ENCODE assay signal across 15 cellular contexts in the genomic region with DNA sequence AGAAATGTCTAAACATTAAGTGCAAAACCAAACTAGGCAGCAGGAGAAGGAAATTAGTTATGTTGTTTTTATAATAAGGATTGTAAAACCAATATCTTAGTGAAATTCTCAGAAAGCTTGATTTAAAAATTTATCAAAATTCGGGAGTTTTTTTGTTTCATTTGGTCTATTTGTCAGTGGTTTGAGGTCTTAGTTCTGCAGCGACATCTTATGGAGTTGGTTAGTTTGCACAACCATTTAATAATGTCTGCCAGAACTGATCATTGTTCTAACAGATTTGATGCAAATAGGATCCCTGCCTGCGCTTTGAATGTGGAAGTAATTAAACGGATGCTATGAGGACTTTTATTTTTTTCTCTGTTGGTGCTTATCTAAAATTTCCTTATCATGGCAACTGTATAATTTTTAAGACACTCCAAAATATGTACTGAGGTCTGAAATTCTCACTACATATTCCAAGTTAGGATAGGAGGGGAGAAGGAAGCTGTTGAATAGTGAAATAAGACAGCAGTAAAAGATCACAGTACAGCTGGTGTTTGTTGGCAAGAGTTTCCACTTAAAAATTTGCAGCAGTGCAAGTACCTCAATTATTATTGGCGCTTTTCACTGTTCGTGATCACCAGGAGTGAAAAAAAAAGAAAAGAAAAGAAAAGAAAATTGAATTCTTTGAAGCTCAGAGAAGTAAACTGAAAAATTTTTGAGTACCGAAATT.
DNase-seq lines count a peak whose midpoint lies in the region; ATAC-seq and TF ChIP-seq lines count a peak whose summit lies in the region.
"Had no signal": no experiment of that assay in that cellular context is flagged by ENCODE, and none has a peak within 500 bp of the region (broad histone marks: within the 10 kb centered on the region; RNA-seq: fewer than 3 reads in every experiment).

No MANE protein-coding gene starts in this region.

- H3K4me1 ChIP-seq in cardiac muscle cell (ENCODE audit: low read depth): no peaks in the 10 kb centered on the region
- no peaks in the 10 kb centered on the region for H3K4me1 ChIP-seq in suprapubic skin
- H3K4me1 ChIP-seq in MM.1S (ENCODE audit: low read length): no peaks in the 10 kb centered on the region
- H3K4me1 ChIP-seq: BLaER1 treated with 17β-estradiol and CSF1 and Interleukin-3, amounts not matched to agents 10 nM and 100 nM; right lobe of liver; transverse colon had no signal

- H3K4me3 ChIP-seq in cardiac muscle cell (no peak overlapping the region), suprapubic skin (no peak overlapping the region), MM.1S (ENCODE audit: low read length) (no peak overlapping the region)
- H3K4me3 ChIP-seq: BLaER1 treated with 17β-estradiol and CSF1 and Interleukin-3, amounts not matched to agents 10 nM and 100 nM; mucosa of descending colon; right lobe of liver; transverse colon had no signal

- no peaks in the 10 kb centered on the region for H3K9me3 ChIP-seq in cardiac muscle cell (ENCODE audit: low read depth)
- no peaks in the 10 kb centered on the region for H3K9me3 ChIP-seq in suprapubic skin
- no peaks in the 10 kb centered on the region for H3K9me3 ChIP-seq in MM.1S (replicated peaks; ENCODE audit: insufficient read depth, low read length)
- H3K9me3 ChIP-seq: BLaER1 treated with 17β-estradiol and CSF1 and Interleukin-3, amounts not matched to agents 10 nM and 100 nM; right lobe of liver; transverse colon had no signal

- H4K20me1 ChIP-seq in MM.1S (ENCODE audit: insufficient read depth, low read length): no peaks in the 10 kb centered on the region
- H4K20me1 ChIP-seq: BLaER1 treated with 17β-estradiol and CSF1 and Interleukin-3, amounts not matched to agents 10 nM and 100 nM had no signal

- intact Hi-C loops in cardiac septum (cut with DNase I): no loop called here

- H3K36me3 ChIP-seq in cardiac muscle cell: no peaks in the 10 kb centered on the region
- H3K36me3 ChIP-seq in suprapubic skin: no peaks in the 10 kb centered on the region
- H3K36me3 ChIP-seq in MM.1S (replicated peaks; ENCODE audit: insufficient read depth, low read length): no peaks in the 10 kb centered on the region
- H3K36me3 ChIP-seq: BLaER1 treated with 17β-estradiol and CSF1 and Interleukin-3, amounts not matched to agents 10 nM and 100 nM; right lobe of liver; transverse colon had no signal

- no peaks in the 10 kb centered on the region for H3F3A ChIP-seq in MM.1S (ENCODE audit: insufficient read depth, low read length)

- TF ChIP-seq POLR2A in suprapubic skin (IDR thresholded peaks at IDR 0.05): no peak

- H3K4me2 ChIP-seq in MM.1S (ENCODE audit: low read depth, low read length): no peak overlapping the region
- H3K4me2 ChIP-seq: BLaER1 treated with 17β-estradiol and CSF1 and Interleukin-3, amounts not matched to agents 10 nM and 100 nM had no signal

- H3K27ac ChIP-seq in cardiac muscle cell (no peak overlapping the region), suprapubic skin (peak overlapping the region; percentile 27), MM.1S (ENCODE audit: low read length) (no peak overlapping the region)
- H3K27ac ChIP-seq: right lobe of liver, transverse colon had no signal

- H3K9me2 ChIP-seq in MM.1S (replicated peaks; ENCODE audit: insufficient read depth, low read length): no peaks in the 10 kb centered on the region

- no peak overlapping the region for H2AFZ ChIP-seq in MM.1S (ENCODE audit: low read length)

- 46% methylated on average over 7 of the region's 7 CpGs for WGBS in suprapubic skin

- H3K9ac ChIP-seq in MM.1S (ENCODE audit: low read length): no peak overlapping the region
- H3K9ac ChIP-seq: BLaER1 treated with 17β-estradiol and CSF1 and Interleukin-3, amounts not matched to agents 10 nM and 100 nM had no signal

- TF ChIP-seq CTCF in cardiac muscle cell (IDR thresholded peaks at IDR 0.05; ENCODE audit: low read depth, low read length) (peak; percentile 54), suprapubic skin (IDR thresholded peaks at IDR 0.05) (no peak), MM.1S (IDR thresholded peaks at IDR 0.05; ENCODE audit: low read length) (no peak)

- TF ChIP-seq EP300 in suprapubic skin (IDR thresholded peaks at IDR 0.05): no peak

- ATAC-seq in HG03135 (IDR thresholded peaks at IDR 0.05; ENCODE audit: unreplicated experiment): no peak
- ATAC-seq: mucosa of descending colon, right lobe of liver had no signal

- peak in 1 of 2 donors; percentile 82 for DNase-seq in cardiac muscle cell (ENCODE audit: low read depth in 1 of 2, low spot score in 1 of 2)
- no peak for DNase-seq in cardiac septum (ENCODE audit: low spot score)
- peak; percentile 7 to 59 for DNase-seq in NCI-H526 (lab: John Stamatoyannopoulos, UW)
- DNase-seq in fibroblast of gingiva (ENCODE audit: low read depth): peak; percentile 41
- DNase-seq in suprapubic skin (ENCODE audit: low spot score in 2 of 2): no peak
- no peak for DNase-seq in NCI-H187 (lab: John Stamatoyannopoulos, UW)
- no peak for DNase-seq in MM.1S
- DNase-seq: activated CD4-positive, alpha-beta memory T cell treated with anti-CD3 and anti-CD28 coated beads for 36 hours; activated naive CD4-positive, alpha-beta T cell treated with anti-CD3 and anti-CD28 coated beads, Interleukin-2, amount 50 U/mL, for 16 hours; mucosa of descending colon; NCI-H774; right lobe of liver; transverse colon had no signal

- H3K27me3 ChIP-seq in cardiac muscle cell (no peaks in the 10 kb centered on the region), suprapubic skin (no peaks in the 10 kb centered on the region), MM.1S (replicated peaks; ENCODE audit: insufficient read depth, low read length) (no peaks in the 10 kb centered on the region)
- H3K27me3 ChIP-seq: BLaER1 treated with 17β-estradiol and CSF1 and Interleukin-3, amounts not matched to agents 10 nM and 100 nM; right lobe of liver; transverse colon had no signal

- no peaks in the 10 kb centered on the region for H3K79me2 ChIP-seq in MM.1S (ENCODE audit: low read length)

Comparison
In these comparisons a context has a peak if more than half of its experiments do, and no peak if none do; other contexts are left out.
1. DNase-seq: peak in NCI-H526 (2 of 2) and fibroblast of gingiva (single experiment); none in cardiac septum (single experiment), suprapubic skin (0 of 2), NCI-H187 (0 of 2) and MM.1S (single experiment).